In genomic region chr12:106128526-106129430, GRCh38 we compare ENCODE assay signal across 16 cellular contexts. TPM values are rescaled to one million over a fixed set of nuclear protein-coding genes. Genes with fewer than 3 reads are reported as not detected.
DNase-seq lines count a peak whose midpoint lies in the region; ATAC-seq, FAIRE-seq and TF ChIP-seq lines count a peak whose summit lies in the region.
"Had no signal": no experiment of that assay in that cellular context is flagged by ENCODE, and none has a peak within 500 bp of the region (broad histone marks: within the 10 kb centered on the region; RNA-seq: fewer than 3 reads in every experiment).

No MANE protein-coding gene starts in this region.

- H3K9me3 Mint-ChIP-seq in astrocyte (ENCODE audit: unreplicated experiment) = no peaks in the 10 kb centered on the region
- H3K9me3 Mint-ChIP-seq: IgD-negative memory B cell, memory B cell had no signal

- H3K4me3 Mint-ChIP-seq in astrocyte (ENCODE audit: unreplicated experiment) = peak overlapping the region; percentile 51
- H3K4me3 Mint-ChIP-seq: activated CD8-positive, alpha-beta memory T cell treated with anti-CD3 and anti-CD28 coated beads, Interleukin-2, amount 10 ng/mL, durations not matched to agents 7 days and 5 days; IgD-negative memory B cell; memory B cell had no signal

- whole genome bisulfite sequencing in smooth muscle cell (ENCODE audit: low lambda C conversion rate) = 71% methylated on average over 15 of the region's 15 CpGs

- peaks cover 99% of the 10 kb centered on the region for H3K79me2 ChIP-seq in astrocyte (ENCODE audit: insufficient read depth, low read length)
- H3K79me2 ChIP-seq in smooth muscle cell (ENCODE audit: low read depth) = peaks cover 98% of the 10 kb centered on the region

- H3K9ac ChIP-seq in astrocyte (ENCODE audit: low read length) (no peak overlapping the region), smooth muscle cell (ENCODE audit: low read depth) (no peak overlapping the region)

- no peaks in the 10 kb centered on the region for H3K36me3 ChIP-seq in astrocyte (ENCODE audit: insufficient read depth, low read length)
- H3K36me3 ChIP-seq in smooth muscle cell (ENCODE audit: low read depth) = no peaks in the 10 kb centered on the region

- H3F3A ChIP-seq in smooth muscle cell (ENCODE audit: low read depth) = peaks cover 44% of the 10 kb centered on the region

- H3K4me1 ChIP-seq in astrocyte (ENCODE audit: insufficient read depth, low read length) (peaks cover 34% of the 10 kb centered on the region), smooth muscle cell (ENCODE audit: low read depth) (peaks cover 45% of the 10 kb centered on the region)

- peaks cover 14% of the 10 kb centered on the region for H3K36me3 Mint-ChIP-seq in astrocyte (ENCODE audit: low read depth, unreplicated experiment)
- H3K36me3 Mint-ChIP-seq: activated CD8-positive, alpha-beta memory T cell treated with anti-CD3 and anti-CD28 coated beads, Interleukin-2, amount 10 ng/mL, durations not matched to agents 7 days and 5 days; IgD-negative memory B cell; memory B cell had no signal

- DNase-seq in NCI-H524 (lab: John Stamatoyannopoulos, UW) = peak; percentile 11 to 62
- DNase-seq in NCI-H524 treated with DMSO at 0.1 percent for 48 hours (lab: John Stamatoyannopoulos, UW) = no peak
- DNase-seq in NCI-H2029 treated with DMSO at 0.1 percent for 48 hours (lab: John Stamatoyannopoulos, UW) = peak; percentile 50
- no peak for DNase-seq in astrocyte (ENCODE audit: low read depth)
- no peak for DNase-seq in smooth muscle cell (lab: John Stamatoyannopoulos, UW; ENCODE audit: unreplicated experiment)
- DNase-seq in GM19239 (ENCODE audit: insufficient read length, low spot score) = no peak
- no peak for DNase-seq in iPS-NIHi11 (ENCODE audit: low spot score)
- DNase-seq: activated CD8-positive, alpha-beta memory T cell treated with anti-CD3 and anti-CD28 coated beads, Interleukin-2, amount 10 ng/mL, durations not matched to agents 7 days and 5 days; activated gamma-delta T cell; Calu3; small intestine; stimulated activated naive CD8-positive, alpha-beta T cell treated with anti-CD3 and anti-CD28 coated beads, Interleukin-15, Interleukin-2, amounts not matched to agents 100 U/mL and 50 U/mL, for 24 hours had no signal

- H3K4me3 ChIP-seq in astrocyte (ENCODE audit: insufficient read depth, low read depth, low read length) (no peak overlapping the region), smooth muscle cell (no peak overlapping the region)

- no peaks in the 10 kb centered on the region for H3K27me3 ChIP-seq in astrocyte (ENCODE audit: insufficient read depth, low read length)
- H3K27me3 ChIP-seq in smooth muscle cell (ENCODE audit: low read depth) = no peaks in the 10 kb centered on the region

- no peak for FAIRE-seq in astrocyte (lab: Jason Lieb, UNC)
- no peak for FAIRE-seq in GM19239 (lab: Jason Lieb, UNC)
- FAIRE-seq: H54, small intestine had no signal

- H2AFZ ChIP-seq in astrocyte (ENCODE audit: low read depth, low read length) = no peak overlapping the region
- H2AFZ ChIP-seq in smooth muscle cell (ENCODE audit: low read depth) = no peak overlapping the region

- no peak overlapping the region for H3K27ac ChIP-seq in astrocyte (ENCODE audit: low read depth, low read length)
- H3K27ac ChIP-seq in smooth muscle cell (ENCODE audit: low read depth) = peak overlapping the region; percentile 24

- TF ChIP-seq CTCF in astrocyte (IDR thresholded peaks at IDR 0.05; ENCODE audit: insufficient read depth, low read depth, low read length) = no peak
- TF ChIP-seq CTCF in smooth muscle cell (IDR thresholded peaks at IDR 0.05; ENCODE audit: borderline replicate concordance, insufficient read depth, poor library complexity, severe bottlenecking) = no peak

- H3K27ac Mint-ChIP-seq in astrocyte (ENCODE audit: unreplicated experiment) = peak overlapping the region; percentile 42
- H3K27ac Mint-ChIP-seq: activated CD8-positive, alpha-beta memory T cell treated with anti-CD3 and anti-CD28 coated beads, Interleukin-2, amount 10 ng/mL, durations not matched to agents 7 days and 5 days; IgD-negative memory B cell; memory B cell had no signal

- H3K4me2 ChIP-seq in astrocyte (ENCODE audit: low read length) = no peak overlapping the region
- no peak overlapping the region for H3K4me2 ChIP-seq in smooth muscle cell

- ATAC-seq in GM19452 (IDR thresholded peaks at IDR 0.05; ENCODE audit: unreplicated experiment) = no peak
- ATAC-seq: activated CD8-positive, alpha-beta memory T cell treated with anti-CD3 and anti-CD28 coated beads, Interleukin-2, amount 10 ng/mL, durations not matched to agents 7 days and 5 days; stimulated activated naive CD8-positive, alpha-beta T cell treated with anti-CD3 and anti-CD28 coated beads, Interleukin-15, Interleukin-2, amounts not matched to agents 100 U/mL and 50 U/mL, for 24 hours had no signal

- no peaks in the 10 kb centered on the region for H3K27me3 Mint-ChIP-seq in astrocyte (ENCODE audit: low read depth, unreplicated experiment)

- H3K9me3 ChIP-seq in astrocyte (ENCODE audit: insufficient read depth, low read depth, low read length) (no peaks in the 10 kb centered on the region), smooth muscle cell (replicated peaks; ENCODE audit: low read depth) (no peaks in the 10 kb centered on the region)

- H3K4me1 Mint-ChIP-seq in astrocyte (ENCODE audit: low read depth, unreplicated experiment) = peaks cover 84% of the 10 kb centered on the region
- H3K4me1 Mint-ChIP-seq: activated CD8-positive, alpha-beta memory T cell treated with anti-CD3 and anti-CD28 coated beads, Interleukin-2, amount 10 ng/mL, durations not matched to agents 7 days and 5 days; IgD-negative memory B cell; memory B cell had no signal

- H4K20me1 ChIP-seq in astrocyte (ENCODE audit: insufficient read depth, low read length) (peaks cover 93% of the 10 kb centered on the region), smooth muscle cell (ENCODE audit: low read depth) (peaks cover 100% of the 10 kb centered on the region)

RNA-seq across cellular contexts. Expression of gene NUAK1, which starts 10.0 kb away (rescaled TPM):
- 94.0 and 96.1 TPM in 2 replicates for total RNA-seq in astrocyte
- total RNA-seq in smooth muscle cell = 54.0 and 64.2 TPM in 2 replicates
- 35.3 and 38.8 TPM in 2 replicates for polyA plus RNA-seq in smooth muscle cell
- total RNA-seq: activated CD8-positive, alpha-beta memory T cell treated with anti-CD3 and anti-CD28 coated beads, Interleukin-2, amount 10 ng/mL, durations not matched to agents 7 days and 5 days had no signal
- polyA plus RNA-seq: IgD-negative memory B cell had no signal

Comparison
In these comparisons a context has a peak if more than half of its experiments do, and no peak if none do; other contexts are left out.
1. DNase-seq: peak in NCI-H524 (2 of 2) and NCI-H2029 treated with DMSO at 0.1 percent for 48 hours (single experiment); none in NCI-H524 treated with DMSO at 0.1 percent for 48 hours (single experiment), astrocyte (single experiment), smooth muscle cell (single experiment), GM19239 (single experiment) and iPS-NIHi11 (single experiment).